Comparison of ENCODE assay signal across 22 cellular contexts in genomic region chr7:28830831-28831230, GRCh38.
"Had no signal": no experiment of that assay in that cellular context is flagged by ENCODE, and none has a peak within 500 bp of the region (broad histone marks: within the 10 kb centered on the region; RNA-seq: fewer than 3 reads in every experiment).

No MANE protein-coding gene starts in this region.

- H3K4me1 ChIP-seq: colonic mucosa, gastrocnemius medialis, heart left ventricle, left ventricle myocardium inferior, pancreas, right lobe of liver, stomach, vagina had no signal

- H3K27ac Mint-ChIP-seq: activated naive CD4-positive, alpha-beta T cell treated with anti-CD3 and anti-CD28 coated beads, Interleukin-2, amount 50 U/mL, for 72 hours; memory B cell; naive thymus-derived CD4-positive, alpha-beta T cell; stimulated activated effector memory CD8-positive, alpha-beta T cell treated with anti-CD3 and anti-CD28 coated beads, Interleukin-12 subunit alpha, Interleukin-12 subunit beta, amount 100 ng/mL, for 72 hours had no signal

- H3K9me3 Mint-ChIP-seq: activated naive CD4-positive, alpha-beta T cell treated with anti-CD3 and anti-CD28 coated beads, Interleukin-2, amount 50 U/mL, for 72 hours; central memory CD8-positive, alpha-beta T cell; stimulated activated effector memory CD8-positive, alpha-beta T cell treated with anti-CD3 and anti-CD28 coated beads, Interleukin-12 subunit alpha, Interleukin-12 subunit beta, amount 100 ng/mL, for 72 hours had no signal

- H3K4me3 ChIP-seq: colonic mucosa, gastrocnemius medialis, heart left ventricle, left ventricle myocardium inferior, mucosa of descending colon, pancreas, right lobe of liver, stomach, vagina had no signal

- H3K27me3 ChIP-seq: brain microvascular endothelial cell, colonic mucosa, gastrocnemius medialis, heart left ventricle, pancreas, right lobe of liver, stomach, vagina had no signal

- DNase-seq: activated CD4-positive, alpha-beta T cell treated with anti-CD3 and anti-CD28 coated beads, Interleukin-2, amount 50 U/mL, for 4 hours; activated gamma-delta T cell; brain microvascular endothelial cell; colonic mucosa; erythroblast; gastrocnemius medialis; heart left ventricle; kidney glomerular epithelial cell; left ventricle myocardium inferior; mucosa of descending colon; naive thymus-derived CD4-positive, alpha-beta T cell; pancreas; right lobe of liver; stimulated activated CD4-positive, alpha-beta T cell treated with anti-CD3 and anti-CD28 coated beads, Interleukin-4, amount 100 ng/mL, for 24 hours; stomach; T-helper 2 cell; trophoblast cell had no signal

- H3K4me1 Mint-ChIP-seq: central memory CD8-positive, alpha-beta T cell; naive thymus-derived CD4-positive, alpha-beta T cell; stimulated activated effector memory CD8-positive, alpha-beta T cell treated with anti-CD3 and anti-CD28 coated beads, Interleukin-12 subunit alpha, Interleukin-12 subunit beta, amount 100 ng/mL, for 72 hours had no signal

- H3K36me3 ChIP-seq: brain microvascular endothelial cell, colonic mucosa, gastrocnemius medialis, heart left ventricle, left ventricle myocardium inferior, pancreas, right lobe of liver, stomach, vagina had no signal

- H3K36me3 Mint-ChIP-seq: activated naive CD4-positive, alpha-beta T cell treated with anti-CD3 and anti-CD28 coated beads, Interleukin-2, amount 50 U/mL, for 72 hours; naive thymus-derived CD4-positive, alpha-beta T cell; stimulated activated effector memory CD8-positive, alpha-beta T cell treated with anti-CD3 and anti-CD28 coated beads, Interleukin-12 subunit alpha, Interleukin-12 subunit beta, amount 100 ng/mL, for 72 hours had no signal

- ATAC-seq: activated naive CD4-positive, alpha-beta T cell treated with anti-CD3 and anti-CD28 coated beads, Interleukin-2, amount 50 U/mL, for 72 hours; gastrocnemius medialis; heart left ventricle; mucosa of descending colon; naive thymus-derived CD4-positive, alpha-beta T cell; right lobe of liver; stimulated activated effector memory CD8-positive, alpha-beta T cell treated with anti-CD3 and anti-CD28 coated beads, Interleukin-12 subunit alpha, Interleukin-12 subunit beta, amount 100 ng/mL, for 72 hours had no signal

- H3K4me3 Mint-ChIP-seq: central memory CD8-positive, alpha-beta T cell; memory B cell; naive thymus-derived CD4-positive, alpha-beta T cell; stimulated activated effector memory CD8-positive, alpha-beta T cell treated with anti-CD3 and anti-CD28 coated beads, Interleukin-12 subunit alpha, Interleukin-12 subunit beta, amount 100 ng/mL, for 72 hours had no signal

- H3K27ac ChIP-seq: brain microvascular endothelial cell, colonic mucosa, gastrocnemius medialis, heart left ventricle, left ventricle myocardium inferior, pancreas, right lobe of liver, stomach, vagina had no signal
